In genomic region chr7:147279951-147280350, GRCh38 we compare ENCODE assay signal across 17 cellular contexts.
DNase-seq lines count a peak whose midpoint lies in the region; ATAC-seq, FAIRE-seq and TF ChIP-seq lines count a peak whose summit lies in the region.
"Had no signal": no experiment of that assay in that cellular context is flagged by ENCODE, and none has a peak within 500 bp of the region (broad histone marks: within the 10 kb centered on the region; RNA-seq: fewer than 3 reads in every experiment).

No MANE protein-coding gene starts in this region.

- TF ChIP-seq RAD21 in A549 (conservative IDR thresholded peaks at IDR 0.05 in 1 of 2, IDR thresholded peaks at IDR 0.05 in 1 of 2), result no peak

- no peak for ATAC-seq in A549
- ATAC-seq in HG03432 (IDR thresholded peaks at IDR 0.05; ENCODE audit: unreplicated experiment), result no peak
- no peak for ATAC-seq in GM18907 (IDR thresholded peaks at IDR 0.05; ENCODE audit: unreplicated experiment)
- ATAC-seq: activated CD8-positive, alpha-beta T cell treated with anti-CD3 and anti-CD28 coated beads for 36 hours had no signal

- H3K27ac ChIP-seq in A549, result no peak overlapping the region
- H3K27ac ChIP-seq: suprapubic skin had no signal

- FAIRE-seq in A549 (lab: Jason Lieb, UNC), result no peak
- FAIRE-seq in HTR-8/SVneo (lab: Jason Lieb, UNC), result no peak
- FAIRE-seq: colon, GM19239 had no signal

- CTCF ChIA-PET in A549 (lab: Yijun Ruan, JAX), result no interaction called here

- 8% methylated on average over 2 of the region's 2 CpGs for WGBS in A549 (ENCODE audit: missing lambda C conversion rate)

- peak overlapping the region; percentile 36; the same call in 2 of the 3 replicates for H3K4me2 ChIP-seq in A549

- H3K4me1 ChIP-seq in A549, result no peaks in the 10 kb centered on the region
- H3K4me1 ChIP-seq: suprapubic skin had no signal

- no peak for TF ChIP-seq POLR2A in A549 (IDR thresholded peaks at IDR 0.05; ENCODE audit: low read length)

- TF ChIP-seq CTCF in A549 (IDR thresholded peaks at IDR 0.05), result no peak

- no peaks in the 10 kb centered on the region for H3K9me3 ChIP-seq in A549

- POLR2A ChIA-PET in A549 (lab: Yijun Ruan, JAX), result no interaction called here

- DNase-seq in A549 (ENCODE audit: low read depth in 1 of 2, low spot score in 1 of 2) (no peak), NCI-H1417 (lab: John Stamatoyannopoulos, UW) (peak; percentile 31 to 92 (median 58)), NCI-H774 (lab: John Stamatoyannopoulos, UW) (peak; percentile 94), inferior parietal cortex (ENCODE audit: extremely low spot score) (peak; percentile 71), HTR-8/SVneo (ENCODE audit: insufficient read length, low spot score) (no peak), islet precursor cell (no peak)
- DNase-seq: activated CD8-positive, alpha-beta T cell treated with anti-CD3 and anti-CD28 coated beads for 36 hours; amniotic stem cell; CD8-positive, alpha-beta memory T cell; GDM1; glutamatergic neuron; Kasumi-1 had no signal

- H3K4me3 ChIP-seq in A549, result no peak overlapping the region
- H3K4me3 ChIP-seq: suprapubic skin had no signal

- no peak for TF ChIP-seq EP300 in A549 (IDR thresholded peaks at IDR 0.05)

TF ChIP-seq in A549, 52 proteins besides CTCF, POLR2A, EP300 and RAD21:
- TF ChIP-seq RNF2 (IDR thresholded peaks at IDR 0.05; ENCODE audit: borderline replicate concordance, low read depth), result no peak
- TF ChIP-seq MYC (IDR thresholded peaks at IDR 0.05; ENCODE audit: borderline replicate concordance, low read length), result no peak
- no peak for TF ChIP-seq CHD2 (IDR thresholded peaks at IDR 0.05; ENCODE audit: low read length, partially characterized antibody)
- no peak for TF ChIP-seq NPAS2 (CRISPR knock-in tag; IDR thresholded peaks at IDR 0.05; ENCODE audit: borderline replicate concordance)
- TF ChIP-seq EHMT2 (IDR thresholded peaks at IDR 0.05; ENCODE audit: low read depth), result no peak
- no peak for TF ChIP-seq GATA3 (IDR thresholded peaks at IDR 0.05; ENCODE audit: borderline replicate concordance)
TF ChIP-seq in A549: peak in this region for 0.

Comparison
In these comparisons a context has a peak if more than half of its experiments do, and no peak if none do; other contexts are left out.
1. DNase-seq: peak in NCI-H1417 (3 of 3), NCI-H774 (single experiment) and inferior parietal cortex (single experiment); none in A549 (0 of 2), HTR-8/SVneo (single experiment) and islet precursor cell (single experiment).